Comparison of ENCODE assay signal across 13 cellular contexts in the genomic region with DNA sequence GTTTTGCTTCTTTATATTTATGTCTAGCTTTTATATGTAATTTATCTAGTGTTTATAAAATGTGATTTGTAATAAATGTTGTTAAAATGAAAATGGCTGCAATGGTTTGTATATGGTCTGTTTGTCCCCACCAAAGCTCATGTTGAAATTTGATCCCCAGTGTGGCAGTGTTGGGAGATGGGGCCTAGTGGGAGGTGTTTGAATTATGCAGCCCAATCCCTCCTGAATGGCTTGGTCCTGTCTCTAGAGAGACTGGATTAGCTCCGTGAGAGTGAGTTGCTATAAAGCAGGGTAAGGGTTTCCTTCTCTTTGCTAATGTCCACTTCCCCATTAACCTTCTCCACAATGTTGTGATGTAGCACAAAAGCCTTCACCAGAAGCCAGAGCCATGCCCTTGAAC.
"Had no signal": no experiment of that assay in that cellular context is flagged by ENCODE, and none has a peak within 500 bp of the region (broad histone marks: within the 10 kb centered on the region; RNA-seq: fewer than 3 reads in every experiment).

No MANE protein-coding gene starts in this region.

- H3K27ac ChIP-seq: breast epithelium, parathyroid adenoma, upper lobe of left lung had no signal

- H3K27me3 ChIP-seq: upper lobe of left lung had no signal

- H3K36me3 ChIP-seq: breast epithelium, upper lobe of left lung had no signal

- DNase-seq: activated CD4-positive, alpha-beta memory T cell treated with anti-CD3 and anti-CD28 coated beads, Interleukin-2, amount 10 ng/mL, durations not matched to agents 7 days and 5 days; activated CD4-positive, alpha-beta T cell treated with anti-CD3 and anti-CD28 coated beads for 1 hour; activated CD8-positive, alpha-beta memory T cell treated with anti-CD3 and anti-CD28 coated beads, Interleukin-2, amount 50 U/mL, for 4 hours; activated naive CD4-positive, alpha-beta T cell; aorta; hypothalamus; islet precursor cell; stimulated activated CD4-positive, alpha-beta T cell treated with anti-CD3 and anti-CD28 coated beads, Interleukin-4, amount 100 ng/mL, for 1 hour; stimulated activated CD8-positive, alpha-beta memory T cell treated with anti-CD3 and anti-CD28 coated beads, Interleukin-4, amount 100 ng/mL, for 48 hours; upper lobe of left lung had no signal

- H3K4me1 ChIP-seq: breast epithelium, parathyroid adenoma, upper lobe of left lung had no signal

- H3K9me3 ChIP-seq: breast epithelium, upper lobe of left lung had no signal

- H3K4me3 ChIP-seq: breast epithelium, upper lobe of left lung had no signal

- ATAC-seq: esophagus mucosa had no signal
